In genomic region chr1:232950919-232951579, GRCh38 we compare ENCODE assay signal across 8 cellular contexts. TPM values are rescaled to one million over a fixed set of nuclear protein-coding genes. Genes with fewer than 3 reads are reported as not detected.
DNase-seq lines count a peak whose midpoint lies in the region; ATAC-seq and TF ChIP-seq lines count a peak whose summit lies in the region.

No MANE protein-coding gene starts in this region.

- H3K4me3 ChIP-seq in BLaER1, result peak overlapping the region; percentile 90
- H3K4me3 ChIP-seq in cardiac fibroblast (replicated peaks in 1 of 2; ENCODE audit: low read depth in 2 of 2, low read length in 2 of 2), result peak overlapping the region; percentile 86 to 87
- H3K4me3 ChIP-seq in subcutaneous abdominal adipose tissue (ENCODE audit: low read depth in 1 of 5, low read length in 5 of 5), result peak overlapping the region; percentile 80 to 94 (median 84)

- H3K36me3 ChIP-seq in BLaER1 (peaks cover 6% of the 10 kb centered on the region), subcutaneous abdominal adipose tissue (ENCODE audit: control insufficient read depth in 5 of 5, insufficient read depth in 5 of 5, low read length in 5 of 5) (peaks cover 0 to 2% (median under 1%) of the 10 kb centered on the region in 5 donors)

- H3K9ac ChIP-seq in BLaER1 (peak overlapping the region; percentile 86), subcutaneous abdominal adipose tissue (ENCODE audit: low read length in 5 of 5) (peak overlapping the region in 4 of 5 donors; percentile 71 to 75 (median 74))

- H3K4me2 ChIP-seq in BLaER1, result peak overlapping the region; percentile 90

- peak overlapping the region; percentile 84 for H3K27ac ChIP-seq in BLaER1
- H3K27ac ChIP-seq in layer of hippocampus (ENCODE audit: low read depth, low read length), result peak overlapping the region; percentile 77
- H3K27ac ChIP-seq in subcutaneous abdominal adipose tissue (ENCODE audit: low read depth, low read length), result peak overlapping the region; percentile 86

- H4K20me1 ChIP-seq in BLaER1, result no peaks in the 10 kb centered on the region

- peak; percentile 8 for DNase-seq in SK-MEL-5 (ENCODE audit: low read depth, low spot score)
- peak in 1 of 2 donors; percentile 17 for DNase-seq in cardiac fibroblast (ENCODE audit: low read depth in 2 of 2)
- DNase-seq in NCI-H774 (lab: John Stamatoyannopoulos, UW), result no peak

- no peaks in the 10 kb centered on the region for H3K27me3 ChIP-seq in BLaER1
- no peaks in the 10 kb centered on the region for H3K27me3 ChIP-seq in layer of hippocampus (ENCODE audit: control insufficient read depth, insufficient read depth, low read length)
- H3K27me3 ChIP-seq in subcutaneous abdominal adipose tissue (ENCODE audit: control insufficient read depth in 5 of 5, insufficient read depth in 4 of 5, low read length in 5 of 5), result no peaks in the 10 kb centered on the region

- in situ Hi-C loops in SK-MEL-5 (cut with HindIII; ENCODE audit: low pct_unique_long_range_greater_than_20kb, low sequenced_read_pairs), result no loop called here

- peak; percentile 28 for ATAC-seq in GM18868 (IDR thresholded peaks at IDR 0.05; ENCODE audit: unreplicated experiment)
- peak; percentile 20 for ATAC-seq in HG03442 (IDR thresholded peaks at IDR 0.05; ENCODE audit: unreplicated experiment)

- no peak for TF ChIP-seq CTCF in cardiac fibroblast (IDR thresholded peaks at IDR 0.05; ENCODE audit: low read depth, low read length)

- H3K4me1 ChIP-seq in BLaER1, result peaks cover 31% of the 10 kb centered on the region
- H3K4me1 ChIP-seq in subcutaneous abdominal adipose tissue (ENCODE audit: control insufficient read depth in 5 of 5, insufficient read depth in 5 of 5, low read length in 5 of 5), result peaks cover 0 to 31% (median 26%) of the 10 kb centered on the region in 5 donors

- no peaks in the 10 kb centered on the region for H3K9me3 ChIP-seq in BLaER1
- H3K9me3 ChIP-seq in subcutaneous abdominal adipose tissue (ENCODE audit: control insufficient read depth in 5 of 5, low read length in 5 of 5), result no peaks in the 10 kb centered on the region

RNA-seq across cellular contexts. Expression of gene NTPCR, which starts 0.6 kb away (rescaled TPM):
- total RNA-seq in SK-MEL-5 (2014; rRNA removed; shearing (Covaris generic)), result 23.9 and 28.1 TPM in 2 replicates
- polyA plus RNA-seq in SK-MEL-5 (2015; cell fraction: cytosol; rRNA removed), result 17.5 and 26.4 TPM in 2 replicates
- 13.6 and 14.8 TPM in 2 replicates for polyA plus RNA-seq in SK-MEL-5 (2015; cell fraction: nucleus; rRNA removed)
